Comparison of ENCODE assay signal across 7 cellular contexts in genomic region chr12:52005903-52006703, GRCh38. TPM values are rescaled to one million over a fixed set of nuclear protein-coding genes. Genes with fewer than 3 reads are reported as not detected.
DNase-seq lines count a peak whose midpoint lies in the region; ATAC-seq and TF ChIP-seq lines count a peak whose summit lies in the region.

No MANE protein-coding gene starts in this region.

- DNase-seq in natural killer cell = peak; percentile 68
- no peak for DNase-seq in T1000 (lab: John Stamatoyannopoulos, UW)
- no peak for DNase-seq in stimulated activated naive CD4-positive, alpha-beta T cell (lab: John Stamatoyannopoulos, UW)

- H3K9ac ChIP-seq in OCI-LY1 (ENCODE audit: low read length) (no peak overlapping the region), endocrine pancreas (ENCODE audit: control insufficient read depth, insufficient read depth, low read length) (peak overlapping the region; percentile 19)

- H3K27me3 Mint-ChIP-seq in natural killer cell (ENCODE audit: low read depth in 2 of 2) = no peaks in the 10 kb centered on the region

- H4K20me1 ChIP-seq in OCI-LY1 (ENCODE audit: insufficient read depth, low read length) = no peaks in the 10 kb centered on the region

- no peaks in the 10 kb centered on the region for H3F3A ChIP-seq in OCI-LY1 (ENCODE audit: insufficient read depth, low read length)

- H2AFZ ChIP-seq in OCI-LY1 (ENCODE audit: low read length) = no peak overlapping the region

- H3K27ac ChIP-seq in OCI-LY1 (ENCODE audit: low read depth, low read length, poor library complexity, severe bottlenecking) = no peak overlapping the region

- no peaks in the 10 kb centered on the region for H3K9me3 Mint-ChIP-seq in natural killer cell

- H3K9me3 ChIP-seq in OCI-LY1 (ENCODE audit: low read length) = no peaks in the 10 kb centered on the region
- H3K9me3 ChIP-seq in endocrine pancreas (ENCODE audit: control insufficient read depth, low read length) = no peaks in the 10 kb centered on the region

- H3K27ac Mint-ChIP-seq in natural killer cell = peak overlapping the region; percentile 90 to 94

- no peaks in the 10 kb centered on the region for H3K79me2 ChIP-seq in OCI-LY1 (ENCODE audit: insufficient read depth, low read length)

- H3K9me2 ChIP-seq in OCI-LY1 (ENCODE audit: low read depth, low read length) = no peaks in the 10 kb centered on the region

- ATAC-seq in GM18858 (IDR thresholded peaks at IDR 0.05; ENCODE audit: unreplicated experiment) = peak; percentile 70
- peak; percentile 66 for ATAC-seq in HG02642 (IDR thresholded peaks at IDR 0.05; ENCODE audit: poor library complexity, unreplicated experiment)
- peak; percentile 58 to 78 (median 70) for ATAC-seq in natural killer cell

- H3K27me3 ChIP-seq in OCI-LY1 (ENCODE audit: insufficient read depth, low read length) (no peaks in the 10 kb centered on the region; the same call in 1 of the 2 replicates), endocrine pancreas (ENCODE audit: control insufficient read depth, insufficient read depth, low read length) (no peaks in the 10 kb centered on the region)

- TF ChIP-seq CTCF in OCI-LY1 (IDR thresholded peaks at IDR 0.05; ENCODE audit: low read length) = no peak
- TF ChIP-seq CTCF in natural killer cell (IDR thresholded peaks at IDR 0.05) = no peak

- no peaks in the 10 kb centered on the region for H3K36me3 ChIP-seq in OCI-LY1 (ENCODE audit: insufficient read depth, low read length)
- H3K36me3 ChIP-seq in endocrine pancreas (ENCODE audit: control insufficient read depth, insufficient read depth, low read length) = no peaks in the 10 kb centered on the region

- H3K4me2 ChIP-seq in OCI-LY1 (ENCODE audit: low read length) = peak overlapping the region; percentile 63

- H3K4me1 ChIP-seq in OCI-LY1 (ENCODE audit: insufficient read depth, low read length, severe bottlenecking) = peaks cover 12% of the 10 kb centered on the region
- H3K4me1 ChIP-seq in endocrine pancreas (ENCODE audit: control insufficient read depth, insufficient read depth, low read length) = no peaks in the 10 kb centered on the region

- peaks cover 27 to 34% of the 10 kb centered on the region in 2 donors for H3K4me1 Mint-ChIP-seq in natural killer cell

- no peaks in the 10 kb centered on the region for H3K36me3 Mint-ChIP-seq in natural killer cell

- intact Hi-C loops in natural killer cell (cut with micrococcal nuclease) = loop anchor here (1.0 kb wide), 2 partner anchors 17 to 44 kb away; no protein-coding TSS in a partner anchor

- H3K4me3 ChIP-seq in OCI-LY1 (ENCODE audit: low read depth, low read length, poor library complexity, severe bottlenecking) = peak overlapping the region; percentile 55
- H3K4me3 ChIP-seq in endocrine pancreas (ENCODE audit: control insufficient read depth, insufficient read depth, low read length) = no peak overlapping the region

- H3K4me3 Mint-ChIP-seq in natural killer cell = peak overlapping the region; percentile 86

RNA-seq across cellular contexts. Expression of gene TAMALIN, which starts 0.6 kb away (rescaled TPM):
- 100 to 1,000 TPM; 403 to 663 (median 424) TPM for total RNA-seq in natural killer cell

RNA-seq across cellular contexts. Expression of gene NR4A1, which starts 45.1 kb away (rescaled TPM):
- total RNA-seq in natural killer cell = 100 to 1,000 TPM in 1 of 3 donors, 10 to 100 TPM in 2; 72.5 to 177 (median 96.7) TPM

RNA-seq across cellular contexts. Expression of gene ACVR1B, which starts 54.6 kb away (rescaled TPM):
- 1 to 10 TPM; 5.9 to 9.6 (median 6.6) TPM for total RNA-seq in natural killer cell
